ENCODE assay signal across 12 cellular contexts in the genomic region with DNA sequence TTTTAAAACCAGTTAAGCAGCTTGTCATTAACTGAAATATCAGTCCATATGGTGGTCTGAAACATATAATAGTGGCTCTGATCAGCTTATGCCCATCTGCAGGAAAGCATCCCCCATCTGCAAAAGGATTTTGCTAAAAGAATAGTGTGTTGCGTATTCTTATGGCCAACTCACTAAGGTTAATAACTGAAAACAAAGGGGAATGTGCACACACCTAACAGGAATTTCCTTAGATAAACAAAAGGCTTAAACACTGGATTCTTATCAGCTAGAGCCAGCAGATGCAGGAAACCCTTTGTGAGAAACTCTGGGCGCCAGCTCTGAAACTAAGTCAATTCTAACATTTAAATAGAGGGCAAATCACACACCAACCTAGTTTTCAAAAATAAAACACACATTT. TPM values are rescaled to one million over a fixed set of nuclear protein-coding genes. Genes with fewer than 3 reads are reported as not detected.
DNase-seq lines count a peak whose midpoint lies in the region; ATAC-seq and TF ChIP-seq lines count a peak whose summit lies in the region.
"Had no signal": no experiment of that assay in that cellular context is flagged by ENCODE, and none has a peak within 500 bp of the region (broad histone marks: within the 10 kb centered on the region; RNA-seq: fewer than 3 reads in every experiment).

No MANE protein-coding gene starts in this region.

- H3K9me3 Mint-ChIP-seq in mesothelial cell of epicardium: no peaks in the 10 kb centered on the region
- H3K9me3 Mint-ChIP-seq: CD4-positive, alpha-beta T cell had no signal

- H3K4me1 Mint-ChIP-seq in mesothelial cell of epicardium: peaks cover 9% of the 10 kb centered on the region

- ATAC-seq in HG02885 (IDR thresholded peaks at IDR 0.05; ENCODE audit: poor library complexity, unreplicated experiment): no peak
- no peak for ATAC-seq in omental fat pad (ENCODE audit: low FRiP score)
- ATAC-seq: T-helper 17 cell had no signal

- no peak for TF ChIP-seq CTCF in choroid plexus epithelial cell (conservative IDR thresholded peaks at IDR 0.05; ENCODE audit: low read depth, low read length)
- no peak for TF ChIP-seq CTCF in mesothelial cell of epicardium (IDR thresholded peaks at IDR 0.05; ENCODE audit: unreplicated experiment)
- TF ChIP-seq CTCF in omental fat pad (IDR thresholded peaks at IDR 0.05): no peak
- no peak for TF ChIP-seq CTCF in GM13976 (IDR thresholded peaks at IDR 0.05; ENCODE audit: borderline replicate concordance, control extremely low read depth, extremely low read depth, insufficient read depth, missing control alignments)

- H3K27ac Mint-ChIP-seq in mesothelial cell of epicardium: peak overlapping the region; percentile 79
- H3K27ac Mint-ChIP-seq: CD4-positive, alpha-beta T cell; T-helper 17 cell had no signal

- peaks cover 31% of the 10 kb centered on the region for H3K36me3 Mint-ChIP-seq in mesothelial cell of epicardium

- H3K27me3 Mint-ChIP-seq in mesothelial cell of epicardium (ENCODE audit: low read depth): no peaks in the 10 kb centered on the region
- H3K27me3 Mint-ChIP-seq: CD4-positive, alpha-beta T cell; T-helper 17 cell had no signal

- H3K4me3 Mint-ChIP-seq in mesothelial cell of epicardium: no peak overlapping the region
- H3K4me3 Mint-ChIP-seq: CD4-positive, alpha-beta T cell; T-helper 17 cell had no signal

- no peak overlapping the region for H3K4me3 ChIP-seq in choroid plexus epithelial cell (ENCODE audit: low read depth, low read length)
- H3K4me3 ChIP-seq: thoracic aorta had no signal

- DNase-seq in EH (ENCODE audit: low read depth) (peak; percentile 5), NCI-H524 treated with DMSO at 0.1 percent for 48 hours (lab: John Stamatoyannopoulos, UW) (peak; percentile 87), choroid plexus epithelial cell (ENCODE audit: low read depth) (peak; percentile 52), mesothelial cell of epicardium (ENCODE audit: low spot score in 2 of 2, unreplicated experiment in 2 of 2) (no peak), omental fat pad (ENCODE audit: low spot score) (no peak), GM13976 (ENCODE audit: low spot score) (no peak), NCI-H2081 treated with DMSO at 0.1 percent for 48 hours (lab: John Stamatoyannopoulos, UW) (no peak)
- DNase-seq: CD4-positive, alpha-beta T cell; kidney; T-helper 17 cell had no signal

- in situ Hi-C loops in GM13976 (cut with MboI; ENCODE audit: low sequenced_read_pairs, unreplicated experiment): no loop called here

RNA-seq across cellular contexts. Expression of gene VPS36, which starts 22.1 kb away (rescaled TPM):
- total RNA-seq in mesothelial cell of epicardium (52.8 to 58.9 TPM (median 55.2 TPM) in 3 replicates), omental fat pad (10 to 100 TPM; 32.2 to 59.4 (median 46.5) TPM)

RNA-seq across cellular contexts. Expression of gene THSD1, which starts 22.3 kb away (rescaled TPM):
- total RNA-seq in mesothelial cell of epicardium: 1.3 to 1.6 TPM (median 1.5 TPM) in 3 replicates
- total RNA-seq in omental fat pad: 10 to 100 TPM in 1 of 4 donors, 1 to 10 TPM in 3; 2.8 to 21.6 (median 4.2) TPM

RNA-seq across cellular contexts. Expression of gene CKAP2, which starts 27.0 kb away (rescaled TPM):
- total RNA-seq in mesothelial cell of epicardium: 40.4 to 45.4 TPM (median 40.4 TPM) in 3 replicates
- 10 to 100 TPM in 1 of 4 donors, 1 to 10 TPM in 3; 4.2 to 13.2 (median 7.3) TPM for total RNA-seq in omental fat pad

Comparison
In these comparisons a context has a peak if more than half of its experiments do, and no peak if none do; other contexts are left out.
1. DNase-seq: peak in EH (single experiment), NCI-H524 treated with DMSO at 0.1 percent for 48 hours (single experiment) and choroid plexus epithelial cell (single experiment); none in mesothelial cell of epicardium (0 of 2), omental fat pad (single experiment), GM13976 (single experiment) and NCI-H2081 treated with DMSO at 0.1 percent for 48 hours (single experiment).